17 cellular contexts compared by ENCODE assay signal in genomic region chr12:92629349-92630065, GRCh38.
A peak's percentile ranks its signal among the peaks of the same experiment; 100 is the strongest.
DNase-seq lines count a peak whose midpoint lies in the region; ATAC-seq and TF ChIP-seq lines count a peak whose summit lies in the region.
"Had no signal": no experiment of that assay in that cellular context is flagged by ENCODE, and none has a peak within 500 bp of the region (broad histone marks: within the 10 kb centered on the region; RNA-seq: fewer than 3 reads in every experiment).

No MANE protein-coding gene starts in this region.

- H3K9me3 ChIP-seq in right cardiac atrium (ENCODE audit: control insufficient read depth, low read length) (no peaks in the 10 kb centered on the region), left ventricle myocardium inferior (replicated peaks) (no peaks in the 10 kb centered on the region), SJSA1 (replicated peaks) (no peaks in the 10 kb centered on the region)
- H3K9me3 ChIP-seq: breast epithelium, mucosa of descending colon had no signal

- WGBS in right cardiac atrium: 55% methylated on average over 9 of the region's 9 CpGs

- no peak for ATAC-seq in right cardiac atrium
- ATAC-seq in HG02885 (IDR thresholded peaks at IDR 0.05; ENCODE audit: poor library complexity, unreplicated experiment): no peak
- ATAC-seq in HG03457 (IDR thresholded peaks at IDR 0.05; ENCODE audit: unreplicated experiment): no peak
- ATAC-seq: HepG2, mucosa of descending colon, sciatic nerve had no signal

- H3K27me3 ChIP-seq in right cardiac atrium (ENCODE audit: control insufficient read depth, insufficient read depth) (no peaks in the 10 kb centered on the region), left ventricle myocardium inferior (ENCODE audit: low read depth) (no peaks in the 10 kb centered on the region), SJSA1 (replicated peaks) (no peaks in the 10 kb centered on the region)
- H3K27me3 ChIP-seq: breast epithelium had no signal

- H3K4me1 ChIP-seq in right cardiac atrium (ENCODE audit: control insufficient read depth, insufficient read depth, low read length) (no peaks in the 10 kb centered on the region), left ventricle myocardium inferior (no peaks in the 10 kb centered on the region), SJSA1 (replicated peaks) (peaks cover 23% of the 10 kb centered on the region)
- H3K4me1 ChIP-seq: breast epithelium had no signal

- peak in 2 of 3 donors; percentile 14 to 54 for DNase-seq in right cardiac atrium
- no peak for DNase-seq in left ventricle myocardium inferior
- DNase-seq in SJSA1 (ENCODE audit: low read depth in 1 of 2, low spot score in 2 of 2): peak; percentile 41 to 48
- peak; percentile 72 for DNase-seq in iris pigment epithelial cell (ENCODE audit: low read depth)
- DNase-seq in OCI-M1 (lab: John Stamatoyannopoulos, UW): no peak
- DNase-seq in COLO668 (lab: John Stamatoyannopoulos, UW; ENCODE audit: unreplicated experiment): no peak
- DNase-seq: activated T-cell treated with anti-CD3 and anti-CD28 coated beads, Interleukin-2, amount 50 U/mL, for 1 hour; GOT3; NCI-H345; SIG-M5 had no signal

- H3K36me3 ChIP-seq in left ventricle myocardium inferior: no peaks in the 10 kb centered on the region
- H3K36me3 ChIP-seq in SJSA1: no peaks in the 10 kb centered on the region
- H3K36me3 ChIP-seq: breast epithelium had no signal

- H3K27ac ChIP-seq in right cardiac atrium (ENCODE audit: low read length) (no peak overlapping the region), left ventricle myocardium inferior (replicated peaks) (no peak overlapping the region), SJSA1 (no peak overlapping the region)
- H3K27ac ChIP-seq: breast epithelium, epithelial cell of prostate had no signal

- H3K4me3 ChIP-seq in right cardiac atrium (ENCODE audit: low read length): no peak overlapping the region
- no peak overlapping the region for H3K4me3 ChIP-seq in left ventricle myocardium inferior
- H3K4me3 ChIP-seq in SJSA1: no peak overlapping the region
- H3K4me3 ChIP-seq: breast epithelium, mucosa of descending colon had no signal

- intact Hi-C loops in right cardiac atrium (cut with DNase I) (no loop called here), left ventricle myocardium inferior (cut with micrococcal nuclease) (no loop called here)

- no peak for TF ChIP-seq CTCF in left ventricle myocardium inferior (IDR thresholded peaks at IDR 0.05; ENCODE audit: borderline replicate concordance)

Comparison
In these comparisons a context has a peak if more than half of its experiments do, and no peak if none do; other contexts are left out.
1. DNase-seq: peak in right cardiac atrium (2 of 3), SJSA1 (2 of 2) and iris pigment epithelial cell (single experiment); none in left ventricle myocardium inferior (single experiment), OCI-M1 (single experiment) and COLO668 (single experiment).